ENCODE assay signal across 38 cellular contexts in genomic region chr19:40947573-40947972, GRCh38. TPM values are rescaled to one million over a fixed set of nuclear protein-coding genes. Genes with fewer than 3 reads are reported as not detected.
"Had no signal": no experiment of that assay in that cellular context is flagged by ENCODE, and none has a peak within 500 bp of the region (broad histone marks: within the 10 kb centered on the region; RNA-seq: fewer than 3 reads in every experiment).

No MANE protein-coding gene starts in this region.

- H3K4me1 ChIP-seq: adrenal gland, body of pancreas, breast epithelium had no signal

- H3K27ac ChIP-seq: adrenal gland, body of pancreas, brain microvascular endothelial cell, breast epithelium, cardiac muscle cell, VCaP had no signal

- H3K36me3 ChIP-seq: adrenal gland, brain microvascular endothelial cell, breast epithelium, cardiac muscle cell had no signal

- FAIRE-seq: astrocyte, TTC549 had no signal

- DNase-seq: activated B cell treated with CpG ODN at 0.5 μM for 24 hours; activated CD4-positive, alpha-beta memory T cell treated with anti-CD3 and anti-CD28 coated beads for 36 hours; activated CD4-positive, alpha-beta T cell treated with anti-CD3 and anti-CD28 coated beads for 4 hours; activated CD4-positive, alpha-beta T cell treated with anti-CD3 and anti-CD28 coated beads, Interleukin-2, amount 10 ng/mL, durations not matched to agents 24 days and 14 days; activated CD4-positive, alpha-beta T cell treated with anti-CD3 and anti-CD28 coated beads, Interleukin-2, amount 50 U/mL, for 1 hour; activated CD4-positive, alpha-beta T cell treated with anti-CD3 and anti-CD28 coated beads, Interleukin-2, amount 50 U/mL, for 4 hours; activated CD4-positive, CD25-positive, alpha-beta regulatory T cell treated with anti-CD3 and anti-CD28 coated beads, Interleukin-2, amount 50 U/mL, for 72 hours; activated CD8-positive, alpha-beta memory T cell treated with anti-CD3 and anti-CD28 coated beads, Interleukin-2, amount 50 U/mL, for 4 hours; activated CD8-positive, alpha-beta T cell treated with anti-CD3 and anti-CD28 coated beads for 36 hours; activated effector memory CD4-positive, alpha-beta T cell treated with Interleukin-2 at 50 U/mL for 16 hours; activated gamma-delta T cell treated with Interleukin-2 at 50 U/mL for 16 hours; activated naive CD4-positive, alpha-beta T cell; activated naive CD4-positive, alpha-beta T cell treated with anti-CD3 and anti-CD28 coated beads for 36 hours; activated naive CD4-positive, alpha-beta T cell treated with anti-CD3 and anti-CD28 coated beads, Interleukin-2, amount 50 U/mL, for 16 hours; activated naive CD8-positive, alpha-beta T cell treated with anti-CD3 and anti-CD28 coated beads for 36 hours; activated T-cell treated with anti-CD3 and anti-CD28 coated beads for 4 hours; activated T-cell treated with anti-CD3 and anti-CD28 coated beads, Interleukin-2, amount 50 U/mL, for 1 hour; activated T-cell treated with anti-CD3 and anti-CD28 coated beads, Interleukin-2, amount 50 U/mL, for 4 hours; activated T-cell treated with anti-CD3 and anti-CD28 coated beads, Interleukin-2, amount 50 U/mL, for 72 hours; adrenal gland; amniotic stem cell; aorta; body of pancreas; brain microvascular endothelial cell; caudate nucleus; SW 1271; T-helper 1 cell; T-helper 2 cell; T-helper 9 cell had no signal

- ATAC-seq: activated CD8-positive, alpha-beta T cell treated with anti-CD3 and anti-CD28 coated beads for 36 hours; activated naive CD4-positive, alpha-beta T cell treated with anti-CD3 and anti-CD28 coated beads, Interleukin-2, amount 50 U/mL, for 72 hours; activated T-cell treated with anti-CD3 and anti-CD28 coated beads, Interleukin-2, amount 50 U/mL, for 4 hours; activated T-cell treated with anti-CD3 and anti-CD28 coated beads, Interleukin-2, amount 50 U/mL, for 72 hours; body of pancreas had no signal

- H3K4me3 ChIP-seq: adrenal gland, body of pancreas, breast epithelium, cardiac muscle cell had no signal

- H3K27me3 ChIP-seq: adrenal gland, body of pancreas, brain microvascular endothelial cell, breast epithelium, cardiac muscle cell had no signal

- H3K9me3 ChIP-seq: adrenal gland, body of pancreas, breast epithelium had no signal

RNA-seq across cellular contexts. Expression of gene CYP2B6, which starts 43.5 kb away (rescaled TPM):
- total RNA-seq: activated B cell treated with CpG ODN at 0.5 μM for 24 hours; activated CD4-positive, alpha-beta memory T cell treated with anti-CD3 and anti-CD28 coated beads for 36 hours; activated CD4-positive, alpha-beta T cell treated with anti-CD3 and anti-CD28 coated beads, Interleukin-2, amount 10 ng/mL, durations not matched to agents 24 days and 14 days; activated CD8-positive, alpha-beta memory T cell treated with anti-CD3 and anti-CD28 coated beads for 36 hours; activated CD8-positive, alpha-beta T cell treated with anti-CD3 and anti-CD28 coated beads for 36 hours; activated naive CD4-positive, alpha-beta T cell treated with anti-CD3 and anti-CD28 coated beads for 36 hours; activated naive CD4-positive, alpha-beta T cell treated with anti-CD3 and anti-CD28 coated beads, Interleukin-2, amount 50 U/mL, for 72 hours; activated naive CD8-positive, alpha-beta T cell treated with anti-CD3 and anti-CD28 coated beads for 36 hours; activated T-cell treated with anti-CD3 and anti-CD28 coated beads, Interleukin-2, amount 50 U/mL, for 72 hours; activated T-helper 2 cell treated with anti-CD3 and anti-CD28 coated beads, Interferon-gamma antibody, Interleukin-2, Interleukin-4, amounts not matched to agents 10 μg/mL and 5 μg/mL and 100 μg/mL, durations not matched to agents 14 hours and 24 hours and 36 hours; aorta; astrocyte; body of pancreas; breast epithelium; cardiac muscle cell; chondrocyte had no signal
- polyA plus RNA-seq: cardiac muscle cell had no signal
